8 cellular contexts compared by ENCODE assay signal in the genomic region with DNA sequence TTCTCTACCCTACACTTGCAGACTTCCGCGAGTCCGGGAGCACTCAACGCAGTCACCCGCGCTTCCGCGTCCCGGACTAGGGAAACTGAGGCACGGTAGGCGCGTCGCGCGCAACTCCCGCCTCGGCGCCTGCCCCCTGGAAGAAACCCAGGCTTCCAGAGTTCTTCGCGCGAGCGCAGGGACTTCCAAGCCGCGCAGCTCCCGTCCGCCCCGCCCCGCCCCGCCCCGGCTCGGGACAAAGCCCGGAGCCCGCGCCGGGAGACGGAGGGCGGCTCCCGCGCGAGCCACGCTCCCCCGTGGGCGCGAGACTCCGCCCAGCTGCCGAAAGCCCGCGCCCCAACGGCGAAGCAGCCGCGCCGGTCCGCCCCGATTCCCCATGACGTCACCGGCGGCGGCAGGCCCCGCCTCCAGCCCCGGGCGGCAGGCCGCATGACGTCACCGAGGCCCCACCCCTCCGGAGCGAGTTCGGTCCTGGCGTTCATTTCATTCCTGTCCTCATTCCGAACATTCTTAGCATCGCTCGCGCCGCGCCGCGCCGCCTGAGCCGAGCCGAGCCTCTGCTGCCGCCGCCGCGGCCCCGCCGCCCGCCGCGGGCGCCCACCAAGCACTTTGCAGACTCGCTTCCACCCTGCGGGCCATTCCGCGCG. TPM values are rescaled to one million over a fixed set of nuclear protein-coding genes. Genes with fewer than 3 reads are reported as not detected.
DNase-seq lines count a peak whose midpoint lies in the region; ATAC-seq and TF ChIP-seq lines count a peak whose summit lies in the region.

A gene (plus strand): TSS at position 498 of the 647 bp plus-strand sequence.

- H3K36me3 Mint-ChIP-seq in activated CD4-positive, alpha-beta memory T cell treated with anti-CD3 and anti-CD28 coated beads for 36 hours, result no peaks in the 10 kb centered on the region

- H3K4me3 Mint-ChIP-seq in activated CD4-positive, alpha-beta memory T cell treated with anti-CD3 and anti-CD28 coated beads for 36 hours, result peak within 1 kb of the TSS; percentile 76

- H3K36me3 ChIP-seq in left lung, result no peaks in the 10 kb centered on the region

- H3K27me3 Mint-ChIP-seq in activated CD4-positive, alpha-beta memory T cell treated with anti-CD3 and anti-CD28 coated beads for 36 hours, result peaks cover 61% of the 10 kb centered on the region

- POLR2A ChIA-PET in activated CD4-positive, alpha-beta memory T cell treated with anti-CD3 and anti-CD28 coated beads for 36 hours (lab: Charles Lee), result no interaction called here

- H3K4me1 Mint-ChIP-seq in activated CD4-positive, alpha-beta memory T cell treated with anti-CD3 and anti-CD28 coated beads for 36 hours (ENCODE audit: low read depth), result peaks cover 8% of the 10 kb centered on the region

- H3K27ac ChIP-seq in left lung, result peak within 1 kb of the TSS; percentile 88 to 96

- no peak within 1 kb of the TSS for H3K27ac Mint-ChIP-seq in activated CD4-positive, alpha-beta memory T cell treated with anti-CD3 and anti-CD28 coated beads for 36 hours

- H3K4me3 ChIP-seq in left lung, result peak within 1 kb of the TSS; percentile 56 to 59

- CTCF ChIA-PET in activated CD4-positive, alpha-beta memory T cell treated with anti-CD3 and anti-CD28 coated beads for 36 hours (lab: Charles Lee), result no interaction called here

- intact Hi-C loops in activated CD4-positive, alpha-beta memory T cell treated with anti-CD3 and anti-CD28 coated beads for 36 hours (cut with micrococcal nuclease), result loop anchor here (5.0 to 10.0 kb wide), 4 partner anchors 213 to 993 kb away; a partner anchor contains a TSS
- intact Hi-C loops in left lung (cut with DNase I), result no loop called here

- peaks cover 0 to 72% of the 10 kb centered on the region in 2 donors for H3K27me3 ChIP-seq in left lung

- ATAC-seq in HG03175 (IDR thresholded peaks at IDR 0.05; ENCODE audit: unreplicated experiment), result peak; percentile 83
- peak; percentile 96 for ATAC-seq in left lung

- no peak for TF ChIP-seq CTCF in left lung (IDR thresholded peaks at IDR 0.05)

- peak; percentile 52 for DNase-seq in SIG-M5 treated with dmso at 0.1 percent for 504 hours (lab: John Stamatoyannopoulos, UW; ENCODE audit: unreplicated experiment)
- DNase-seq in SIG-M5 (lab: John Stamatoyannopoulos, UW), result no peak
- peak; percentile 89 for DNase-seq in NCI-H446 treated with DMSO at 0.1 percent for 48 hours (lab: John Stamatoyannopoulos, UW)
- DNase-seq in activated CD4-positive, alpha-beta memory T cell treated with anti-CD3 and anti-CD28 coated beads for 36 hours, result peak; percentile 91
- peak; percentile 98 for DNase-seq in dermis blood vessel endothelial cell
- DNase-seq in left lung, result peak; percentile 94 to 95
- DNase-seq in stimulated activated CD4-positive, alpha-beta T cell treated with anti-CD3 and anti-CD28 coated beads, Interleukin-1b, Interleukin-23, amount 100 ng/mL, for 48 hours, result peak; percentile 85

- no peaks in the 10 kb centered on the region for H3K9me3 Mint-ChIP-seq in activated CD4-positive, alpha-beta memory T cell treated with anti-CD3 and anti-CD28 coated beads for 36 hours

- H3K4me1 ChIP-seq in left lung, result peaks cover 8 to 23% of the 10 kb centered on the region in 2 donors

- no peaks in the 10 kb centered on the region for H3K9me3 ChIP-seq in left lung

RNA-seq across cellular contexts. Expression of the gene that starts here (rescaled TPM):
- 1 to 10 TPM; 1.0 to 1.5 TPM for total RNA-seq in activated CD4-positive, alpha-beta memory T cell treated with anti-CD3 and anti-CD28 coated beads for 36 hours
- 27.1 and 38.4 TPM in 2 replicates for total RNA-seq in dermis blood vessel endothelial cell
- 10 to 100 TPM; 58.1 to 87.3 TPM for total RNA-seq in left lung

Comparison
In these comparisons a context has a peak if more than half of its experiments do, and no peak if none do; other contexts are left out.
1. RNA of the gene that starts here (total RNA-seq): 58.1 to 87.3 TPM in left lung and 27.1 to 38.4 TPM in dermis blood vessel endothelial cell; 1.0 to 1.5 TPM in activated CD4-positive, alpha-beta memory T cell treated with anti-CD3 and anti-CD28 coated beads for 36 hours; every median in the first group is over 10 times any median in the second.